Comparison of ENCODE assay signal across 1 cellular context in the genomic region with DNA sequence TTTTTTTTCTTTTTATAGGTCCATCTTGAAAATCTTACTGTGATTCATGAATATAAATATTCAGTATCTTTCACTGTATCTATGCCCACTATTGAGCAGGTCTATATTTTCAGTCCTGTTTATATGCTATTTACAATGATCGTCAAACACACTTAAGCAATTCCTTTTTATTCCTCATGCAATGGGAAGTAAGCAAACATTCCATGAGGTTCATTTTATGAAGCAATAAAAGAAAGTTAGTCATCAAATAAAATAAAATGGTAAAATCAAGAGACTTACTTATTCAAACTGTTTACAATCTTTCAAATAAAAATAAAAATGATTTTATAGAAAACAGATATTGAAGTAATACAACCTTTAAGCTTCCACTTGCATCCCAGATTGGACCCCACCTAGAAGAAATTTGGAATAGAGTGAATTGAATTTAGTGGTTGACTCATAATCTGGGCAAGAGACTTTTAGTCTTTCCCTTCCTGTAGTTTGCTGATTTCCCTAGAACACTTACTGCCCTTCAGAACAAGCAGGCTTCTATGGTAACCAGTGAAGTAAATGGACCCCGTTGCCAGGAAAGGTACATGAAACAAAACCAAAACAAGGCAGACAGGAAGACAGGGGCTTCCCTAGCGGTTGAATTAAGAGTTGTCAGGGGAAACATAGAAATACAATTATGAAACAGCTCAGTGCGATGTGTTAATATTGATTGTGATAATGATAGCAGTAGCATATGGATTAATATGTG.
TF ChIP-seq lines count a peak whose summit lies in the region.

No MANE protein-coding gene starts in this region.

TF ChIP-seq in GM23338, 12 proteins besides CTCF, POLR2A, EP300 and RAD21 (continued from another document):
- no peak for TF ChIP-seq ZNF462 (CRISPR knock-in tag; IDR thresholded peaks at IDR 0.05)
- TF ChIP-seq, protein P1, sequence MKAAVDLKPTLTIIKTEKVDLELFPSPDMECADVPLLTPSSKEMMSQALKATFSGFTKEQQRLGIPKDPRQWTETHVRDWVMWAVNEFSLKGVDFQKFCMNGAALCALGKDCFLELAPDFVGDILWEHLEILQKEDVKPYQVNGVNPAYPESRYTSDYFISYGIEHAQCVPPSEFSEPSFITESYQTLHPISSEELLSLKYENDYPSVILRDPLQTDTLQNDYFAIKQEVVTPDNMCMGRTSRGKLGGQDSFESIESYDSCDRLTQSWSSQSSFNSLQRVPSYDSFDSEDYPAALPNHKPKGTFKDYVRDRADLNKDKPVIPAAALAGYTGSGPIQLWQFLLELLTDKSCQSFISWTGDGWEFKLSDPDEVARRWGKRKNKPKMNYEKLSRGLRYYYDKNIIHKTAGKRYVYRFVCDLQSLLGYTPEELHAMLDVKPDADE (IDR thresholded peaks at IDR 0.05) = no peak
- TF ChIP-seq, protein P2, sequence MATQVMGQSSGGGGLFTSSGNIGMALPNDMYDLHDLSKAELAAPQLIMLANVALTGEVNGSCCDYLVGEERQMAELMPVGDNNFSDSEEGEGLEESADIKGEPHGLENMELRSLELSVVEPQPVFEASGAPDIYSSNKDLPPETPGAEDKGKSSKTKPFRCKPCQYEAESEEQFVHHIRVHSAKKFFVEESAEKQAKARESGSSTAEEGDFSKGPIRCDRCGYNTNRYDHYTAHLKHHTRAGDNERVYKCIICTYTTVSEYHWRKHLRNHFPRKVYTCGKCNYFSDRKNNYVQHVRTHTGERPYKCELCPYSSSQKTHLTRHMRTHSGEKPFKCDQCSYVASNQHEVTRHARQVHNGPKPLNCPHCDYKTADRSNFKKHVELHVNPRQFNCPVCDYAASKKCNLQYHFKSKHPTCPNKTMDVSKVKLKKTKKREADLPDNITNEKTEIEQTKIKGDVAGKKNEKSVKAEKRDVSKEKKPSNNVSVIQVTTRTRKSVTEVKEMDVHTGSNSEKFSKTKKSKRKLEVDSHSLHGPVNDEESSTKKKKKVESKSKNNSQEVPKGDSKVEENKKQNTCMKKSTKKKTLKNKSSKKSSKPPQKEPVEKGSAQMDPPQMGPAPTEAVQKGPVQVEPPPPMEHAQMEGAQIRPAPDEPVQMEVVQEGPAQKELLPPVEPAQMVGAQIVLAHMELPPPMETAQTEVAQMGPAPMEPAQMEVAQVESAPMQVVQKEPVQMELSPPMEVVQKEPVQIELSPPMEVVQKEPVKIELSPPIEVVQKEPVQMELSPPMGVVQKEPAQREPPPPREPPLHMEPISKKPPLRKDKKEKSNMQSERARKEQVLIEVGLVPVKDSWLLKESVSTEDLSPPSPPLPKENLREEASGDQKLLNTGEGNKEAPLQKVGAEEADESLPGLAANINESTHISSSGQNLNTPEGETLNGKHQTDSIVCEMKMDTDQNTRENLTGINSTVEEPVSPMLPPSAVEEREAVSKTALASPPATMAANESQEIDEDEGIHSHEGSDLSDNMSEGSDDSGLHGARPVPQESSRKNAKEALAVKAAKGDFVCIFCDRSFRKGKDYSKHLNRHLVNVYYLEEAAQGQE (IDR thresholded peaks at IDR 0.05; ENCODE audit: unreplicated experiment) = no peak
- no peak for TF ChIP-seq NANOG (IDR thresholded peaks at IDR 0.05; ENCODE audit: borderline replicate concordance)
TF ChIP-seq in GM23338: peak in this region for 0.
